24 cellular contexts compared by ENCODE assay signal in the genomic region with DNA sequence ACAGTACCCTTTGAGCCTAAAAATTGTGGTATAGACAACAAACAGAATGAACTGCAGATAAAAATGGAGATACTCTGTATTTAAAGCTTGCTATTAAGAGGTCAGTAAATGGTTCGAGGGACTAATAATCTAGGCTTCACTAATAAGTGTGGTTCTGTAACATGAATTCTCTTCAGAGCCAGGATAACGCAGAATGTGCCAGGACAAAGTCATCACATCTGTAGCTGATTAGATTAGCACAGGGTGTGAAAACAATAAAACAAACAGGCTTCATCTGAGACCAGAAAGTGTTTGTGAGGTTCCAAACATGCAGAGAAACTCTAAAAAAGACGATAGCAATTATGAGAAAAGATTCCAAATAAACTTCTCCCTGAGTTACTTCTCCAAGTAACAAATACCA.
"Had no signal": no experiment of that assay in that cellular context is flagged by ENCODE, and none has a peak within 500 bp of the region (broad histone marks: within the 10 kb centered on the region; RNA-seq: fewer than 3 reads in every experiment).

No MANE protein-coding gene starts in this region.

- H3K27me3 ChIP-seq: colonic mucosa, dorsolateral prefrontal cortex, esophagus muscularis mucosa, esophagus squamous epithelium, foreskin keratinocyte, gastrocnemius medialis, gastroesophageal sphincter, heart left ventricle had no signal

- H3K27ac ChIP-seq: colonic mucosa, coronary artery, dorsolateral prefrontal cortex, epithelial cell of prostate, esophagus muscularis mucosa, esophagus squamous epithelium, foreskin keratinocyte, gastrocnemius medialis, gastroesophageal sphincter, heart left ventricle had no signal

- H3K9me3 ChIP-seq: colonic mucosa, esophagus muscularis mucosa, esophagus squamous epithelium, gastrocnemius medialis, gastroesophageal sphincter had no signal

- DNase-seq: colonic mucosa; cortex of kidney; dermis blood vessel endothelial cell; dorsolateral prefrontal cortex; effector CD4-positive, alpha-beta T cell; effector CD8-positive, alpha-beta T cell; effector memory CD4-positive, alpha-beta T cell; effector memory CD8-positive, alpha-beta T cell; endodermal cell; erythroblast; esophagus squamous epithelium; foreskin fibroblast; foreskin keratinocyte; foreskin melanocyte; gastrocnemius medialis; glutamatergic neuron; head of caudate nucleus; heart left ventricle had no signal

- H3K27me3 Mint-ChIP-seq: dendritic cell treated with granulocyte-macrophage colony-stimulating factor and Interleukin-4, amounts not matched to agents 40 ng/mL and 50 ng/mL, for 4 days; effector memory CD8-positive, alpha-beta T cell had no signal

- ATAC-seq: effector memory CD8-positive, alpha-beta T cell; esophagus mucosa; foreskin keratinocyte; gastrocnemius medialis; gastroesophageal sphincter; heart left ventricle had no signal

- H3K27ac Mint-ChIP-seq: dendritic cell treated with granulocyte-macrophage colony-stimulating factor and Interleukin-4, amounts not matched to agents 40 ng/mL and 50 ng/mL, for 4 days; effector memory CD8-positive, alpha-beta T cell; endodermal cell had no signal

- H3K4me1 ChIP-seq: colonic mucosa, esophagus muscularis mucosa, esophagus squamous epithelium, foreskin keratinocyte, gastrocnemius medialis, gastroesophageal sphincter, heart left ventricle had no signal

- H3K36me3 ChIP-seq: colonic mucosa, esophagus muscularis mucosa, esophagus squamous epithelium, gastrocnemius medialis, gastroesophageal sphincter, heart left ventricle had no signal

- H3K4me3 ChIP-seq: colonic mucosa, coronary artery, dorsolateral prefrontal cortex, esophagus muscularis mucosa, esophagus squamous epithelium, gastrocnemius medialis, gastroesophageal sphincter, heart left ventricle had no signal

- H3K9me3 Mint-ChIP-seq: endodermal cell had no signal

- H3K4me3 Mint-ChIP-seq: dendritic cell treated with granulocyte-macrophage colony-stimulating factor and Interleukin-4, amounts not matched to agents 40 ng/mL and 50 ng/mL, for 4 days; effector memory CD8-positive, alpha-beta T cell; endodermal cell had no signal
